In genomic region chr1:198400063-198400462, GRCh38 we compare ENCODE assay signal across 3 cellular contexts.
"Had no signal": no experiment of that assay in that cellular context is flagged by ENCODE, and none has a peak within 500 bp of the region (broad histone marks: within the 10 kb centered on the region; RNA-seq: fewer than 3 reads in every experiment).

No MANE protein-coding gene starts in this region.

- ATAC-seq: GM12878 had no signal

- H3K4me3 ChIP-seq: GM12878 had no signal

- DNase-seq: GDM1, GF-D8 had no signal
